9 cellular contexts compared by ENCODE assay signal in genomic region chr19:10105241-10106099, GRCh38. TPM values are rescaled to one million over a fixed set of nuclear protein-coding genes. Genes with fewer than 3 reads are reported as not detected.
A peak's percentile ranks its signal among the peaks of the same experiment; 100 is the strongest.
DNase-seq lines count a peak whose midpoint lies in the region; ATAC-seq, FAIRE-seq and TF ChIP-seq lines count a peak whose summit lies in the region.
"Had no signal": no experiment of that assay in that cellular context is flagged by ENCODE, and none has a peak within 500 bp of the region (broad histone marks: within the 10 kb centered on the region; RNA-seq: fewer than 3 reads in every experiment).

No MANE protein-coding gene starts in this region.

- intact Hi-C loops in esophagus squamous epithelium (cut with DNase I), result no loop called here

- H3K27ac ChIP-seq in esophagus squamous epithelium, result peak overlapping the region; percentile 55 to 85 (median 80)

- H3K9me3 ChIP-seq in esophagus squamous epithelium, result no peaks in the 10 kb centered on the region

- no peak for FAIRE-seq in GM12892 (lab: Jason Lieb, UNC)

- no peak for DNase-seq in GM12892 (ENCODE audit: insufficient read length)
- DNase-seq in activated CD4-positive, alpha-beta T cell treated with anti-CD3 and anti-CD28 coated beads for 1 hour, result peak; percentile 72
- DNase-seq in esophagus squamous epithelium (lab: John Stamatoyannopoulos, UW), result no peak
- DNase-seq in stimulated activated CD4-positive, alpha-beta T cell treated with anti-CD3 and anti-CD28 coated beads, Interleukin-2, amount 100 ng/mL, for 24 hours, result peak; percentile 84 to 85
- no peak for DNase-seq in AG08396 (ENCODE audit: low spot score)
- DNase-seq in NCI-H2227 (lab: John Stamatoyannopoulos, UW; ENCODE audit: unreplicated experiment), result no peak
- no peak for DNase-seq in GDM1 (lab: John Stamatoyannopoulos, UW)

- no peak for TF ChIP-seq CTCF in esophagus squamous epithelium (IDR thresholded peaks at IDR 0.05)

- no peaks in the 10 kb centered on the region for H3K27me3 ChIP-seq in esophagus squamous epithelium

- H3K4me1 ChIP-seq in esophagus squamous epithelium, result peaks cover 10 to 40% (median 14%) of the 10 kb centered on the region in 3 donors

- 20 to 39% methylated on average over 10 to 12 of the region's 18 CpGs for WGBS in esophagus squamous epithelium, 2 donors

- TF ChIP-seq POLR2A in GM12892 (IDR thresholded peaks at IDR 0.05; ENCODE audit: low read depth, low read length) (peak; percentile 38), esophagus squamous epithelium (IDR thresholded peaks at IDR 0.05) (no peak)

- peak overlapping the region in 3 of 4 donors; percentile 72 to 90 (median 89) for H3K4me3 ChIP-seq in esophagus squamous epithelium

- peak; percentile 8 for ATAC-seq in HG03139 (IDR thresholded peaks at IDR 0.05; ENCODE audit: unreplicated experiment)

- H3K36me3 ChIP-seq in esophagus squamous epithelium, result peaks cover 23 to 33% (median 29%) of the 10 kb centered on the region in 3 donors

RNA-seq across cellular contexts. Expression of gene PPAN, which starts 0.7 kb away (rescaled TPM):
- polyA plus RNA-seq in GM12892 (2012; ENCODE audit: missing spikeins), result 61.1 TPM
- total RNA-seq in esophagus squamous epithelium, result 10 to 100 TPM; 31.9 to 56.1 (median 39.6) TPM

RNA-seq across cellular contexts. Expression of gene ANGPTL6, which starts 3.0 kb away (rescaled TPM):
- 16.8 TPM for polyA plus RNA-seq in GM12892 (2012; ENCODE audit: missing spikeins)
- total RNA-seq in esophagus squamous epithelium, result under 1 TPM in 1 of 4 donors, not detected in 3; 0.42 TPM
- total RNA-seq: M059J had no signal

RNA-seq across cellular contexts. Expression of gene P2RY11, which starts 6.0 kb away (rescaled TPM):
- polyA plus RNA-seq in GM12892 (2012; ENCODE audit: missing spikeins), result 11.0 TPM
- total RNA-seq in esophagus squamous epithelium, result 1 to 10 TPM; 2.9 to 9.2 (median 5.8) TPM

RNA-seq across cellular contexts. Expression of gene EIF3G, which starts 14.2 kb away (rescaled TPM):
- polyA plus RNA-seq in GM12892 (2012; ENCODE audit: missing spikeins), result 129 TPM
- 100 to 1,000 TPM; 146 to 253 (median 183) TPM for total RNA-seq in esophagus squamous epithelium

RNA-seq across cellular contexts. Expression of gene SHFL, which starts 19.4 kb away (rescaled TPM):
- polyA plus RNA-seq in GM12892 (2012; ENCODE audit: missing spikeins), result 58.7 TPM
- 10 to 100 TPM in 3 of 4 donors, 1 to 10 TPM in 1; 10.0 to 23.7 (median 14.7) TPM for total RNA-seq in esophagus squamous epithelium

Comparison
In these comparisons a context has a peak if more than half of its experiments do, and no peak if none do; other contexts are left out.
1. DNase-seq: peak in activated CD4-positive, alpha-beta T cell treated with anti-CD3 and anti-CD28 coated beads for 1 hour (single experiment) and stimulated activated CD4-positive, alpha-beta T cell treated with anti-CD3 and anti-CD28 coated beads, Interleukin-2, amount 100 ng/mL, for 24 hours (2 of 2); none in GM12892 (single experiment), esophagus squamous epithelium (single experiment), AG08396 (single experiment), NCI-H2227 (single experiment) and GDM1 (single experiment).